Comparison of ENCODE assay signal across 15 cellular contexts in the genomic region with DNA sequence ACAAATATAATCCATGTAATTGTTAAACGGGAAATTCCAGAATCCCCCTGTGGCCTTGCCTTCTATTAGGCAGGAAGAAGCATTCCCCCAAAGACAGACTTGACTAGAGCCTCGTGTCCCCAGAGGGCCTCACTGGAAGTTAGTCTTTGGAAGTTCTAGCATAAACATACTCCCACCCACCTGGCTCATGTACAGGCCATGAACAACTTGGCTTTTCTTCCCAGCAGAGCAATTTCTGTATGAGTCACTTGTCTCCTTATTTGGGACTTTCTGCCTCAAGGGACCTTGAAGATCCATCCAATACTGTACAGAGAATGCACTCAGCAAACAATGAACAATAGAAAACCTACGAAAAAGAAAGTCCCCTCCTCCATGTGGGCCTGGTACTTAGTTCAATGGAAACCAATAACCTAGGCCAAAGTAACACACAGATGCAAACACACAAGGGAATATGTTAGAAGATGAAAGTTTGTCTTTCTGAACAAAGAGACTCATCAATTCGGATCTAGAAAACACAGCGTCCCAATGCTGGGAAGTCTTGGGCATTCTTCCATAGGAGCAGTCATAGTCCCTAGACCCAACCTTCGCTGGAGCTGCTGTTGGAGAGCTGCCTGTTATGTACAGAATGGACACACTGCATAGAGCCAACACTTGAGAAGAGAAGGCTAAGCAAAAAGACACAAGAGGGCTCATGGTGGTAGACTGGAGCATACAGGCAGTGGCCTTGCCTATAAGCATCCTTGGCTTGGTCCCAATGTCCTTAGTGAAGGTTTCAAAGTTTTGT.
A peak's percentile ranks its signal among the peaks of the same experiment; 100 is the strongest.
DNase-seq lines count a peak whose midpoint lies in the region; ATAC-seq, FAIRE-seq and TF ChIP-seq lines count a peak whose summit lies in the region.
"Had no signal": no experiment of that assay in that cellular context is flagged by ENCODE, and none has a peak within 500 bp of the region (broad histone marks: within the 10 kb centered on the region; RNA-seq: fewer than 3 reads in every experiment).

No MANE protein-coding gene starts in this region.

- no peaks in the 10 kb centered on the region for H3K79me2 ChIP-seq in mammary epithelial cell (ENCODE audit: insufficient read depth, low read length)

- no peaks in the 10 kb centered on the region for H3K27me3 ChIP-seq in mammary epithelial cell (ENCODE audit: insufficient read depth, low read length)
- H3K27me3 ChIP-seq in kidney epithelial cell (ENCODE audit: control insufficient read depth, insufficient read depth, low read length), result no peaks in the 10 kb centered on the region
- H3K27me3 ChIP-seq: tibial nerve had no signal

- intact Hi-C loops in mammary epithelial cell (cut with micrococcal nuclease), result no loop called here

- H3K36me3 ChIP-seq in mammary epithelial cell (ENCODE audit: insufficient read depth, low read length) (no peaks in the 10 kb centered on the region), kidney epithelial cell (ENCODE audit: control insufficient read depth, insufficient read depth, low read length) (no peaks in the 10 kb centered on the region)
- H3K36me3 ChIP-seq: spleen, tibial nerve had no signal

- peak overlapping the region; percentile 35 for H2AFZ ChIP-seq in mammary epithelial cell (ENCODE audit: low read depth, low read length)

- H3K4me3 ChIP-seq in mammary epithelial cell (replicated peaks in 1 of 3; ENCODE audit: insufficient read depth in 1 of 3, low read depth in 2 of 3, low read length in 3 of 3) (no peak overlapping the region), kidney epithelial cell (ENCODE audit: low read depth, low read length) (no peak overlapping the region)
- H3K4me3 ChIP-seq: spleen, tibial nerve had no signal

- H3K27ac ChIP-seq in mammary epithelial cell (ENCODE audit: insufficient read depth, low read depth, low read length), result no peak overlapping the region
- H3K27ac ChIP-seq: 22Rv1, spleen, tibial nerve had no signal

- FAIRE-seq in urothelium cell line (lab: Jason Lieb, UNC), result no peak
- FAIRE-seq: frontal cortex, GM12891, keratinocyte had no signal

- CTCF ChIA-PET in mammary epithelial cell (lab: Charles Lee; ENCODE audit: low non-redundant PET), result no interaction called here

- H3K9me3 ChIP-seq in mammary epithelial cell (replicated peaks; ENCODE audit: insufficient read depth, low read length), result no peaks in the 10 kb centered on the region

- dilution Hi-C loops in mammary epithelial cell (cut with HindIII; ENCODE audit: low sequenced_read_pairs), result no loop called here

- ATAC-seq in HG03175 (IDR thresholded peaks at IDR 0.05; ENCODE audit: unreplicated experiment), result no peak

- no TSS peak for BruUV-seq in mammary epithelial cell (replicated peaks; lab: Mats Ljungman, UMichigan)

- H4K20me1 ChIP-seq in mammary epithelial cell (ENCODE audit: insufficient read depth, low read length), result no peaks in the 10 kb centered on the region

- no peak overlapping the region for H3K4me2 ChIP-seq in mammary epithelial cell (ENCODE audit: insufficient read depth, low read depth, low read length)

- H3K4me1 ChIP-seq in mammary epithelial cell (ENCODE audit: insufficient read depth, low read length), result peaks cover 13% of the 10 kb centered on the region
- H3K4me1 ChIP-seq: spleen had no signal

- 6% methylated on average over 6 of the region's 6 CpGs for WGBS in mammary epithelial cell (ENCODE audit: low coverage, missing lambda C conversion rate)

- TF ChIP-seq CTCF in mammary epithelial cell (conservative IDR thresholded peaks at IDR 0.05 in 1 of 2, IDR thresholded peaks at IDR 0.05 in 1 of 2; ENCODE audit: extremely low read depth in 1 of 2, insufficient read depth in 1 of 2, low read depth in 1 of 2, low read length in 2 of 2), result no peak
- TF ChIP-seq CTCF in kidney epithelial cell (IDR thresholded peaks at IDR 0.05; ENCODE audit: insufficient read depth, low read length, poor library complexity, severe bottlenecking), result no peak

- DNase-seq in NCI-H2171 treated with DMSO at 0.1 percent for 48 hours (lab: John Stamatoyannopoulos, UW) (peak; percentile 28), NCI-H2171 (lab: John Stamatoyannopoulos, UW) (no peak), mammary epithelial cell (peak; percentile 88), kidney epithelial cell (ENCODE audit: low read depth) (peak; percentile 9), urothelium cell line (ENCODE audit: low spot score) (peak; percentile 33), NCI-H1417 (lab: John Stamatoyannopoulos, UW) (no peak), NCI-H128 (lab: John Stamatoyannopoulos, UW; ENCODE audit: unreplicated experiment) (no peak)
- DNase-seq: naive B cell, spleen had no signal

- H3K9ac ChIP-seq in mammary epithelial cell (ENCODE audit: insufficient read depth, low read length), result no peak overlapping the region

- in situ Hi-C loops in mammary epithelial cell (cut with MboI; ENCODE audit: low sequenced_read_pairs in 2 of 2), result no loop called here

Comparison
In these comparisons a context has a peak if more than half of its experiments do, and no peak if none do; other contexts are left out.
1. DNase-seq: peak in NCI-H2171 treated with DMSO at 0.1 percent for 48 hours (single experiment), mammary epithelial cell (single experiment), kidney epithelial cell (single experiment) and urothelium cell line (single experiment); none in NCI-H2171 (single experiment), NCI-H1417 (0 of 3) and NCI-H128 (single experiment).